Comparison of ENCODE assay signal across 8 cellular contexts in the genomic region with DNA sequence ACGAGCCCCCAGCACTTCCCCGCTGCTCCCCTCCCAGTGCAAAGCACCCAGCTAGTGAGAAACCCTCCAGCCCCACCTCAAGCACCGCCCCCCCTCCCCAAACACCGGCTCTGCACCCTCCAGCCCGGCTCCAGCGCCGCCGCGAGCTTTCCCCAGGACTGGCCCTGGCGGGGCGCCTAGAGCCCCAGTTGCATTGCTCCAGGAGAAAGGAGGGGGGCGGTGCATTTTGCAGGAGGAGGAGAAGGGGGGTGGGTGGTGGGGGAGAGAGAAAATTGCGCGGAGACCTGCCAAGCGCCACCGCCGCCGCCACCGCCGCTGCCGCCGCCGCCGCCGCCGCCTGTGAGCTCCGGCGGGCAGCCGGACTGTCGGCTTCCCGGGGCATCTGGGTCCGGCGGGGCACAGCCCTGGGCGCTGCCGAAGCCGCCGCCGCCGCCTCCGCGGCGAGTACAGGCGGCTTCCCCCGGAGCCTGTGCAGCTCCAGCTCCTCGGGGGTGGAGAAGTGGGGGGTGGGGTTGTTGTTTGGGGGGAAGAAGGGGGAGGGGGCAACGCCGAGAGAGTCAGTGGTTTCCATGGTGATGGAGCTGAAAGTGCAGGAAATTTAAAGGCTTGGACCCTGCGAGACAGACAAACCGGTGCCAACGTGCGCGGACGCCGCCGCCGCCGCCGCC. TPM values are rescaled to one million over a fixed set of nuclear protein-coding genes. Genes with fewer than 3 reads are reported as not detected.
DNase-seq lines count a peak whose midpoint lies in the region; ATAC-seq, FAIRE-seq and TF ChIP-seq lines count a peak whose summit lies in the region.

A gene (plus strand): TSS at position 627 of the 668 bp plus-strand sequence. CDS start 525 bp downstream, outside the sequence.

- WGBS in pancreas, 2 donors = 1% methylated on average over 47 to 57 of the region's 58 CpGs

- no peak within 1 kb of the TSS for H3K27ac Mint-ChIP-seq in activated naive CD8-positive, alpha-beta T cell treated with anti-CD3 and anti-CD28 coated beads, Interleukin-2, amount 10 ng/mL, durations not matched to agents 7 days and 5 days

- POLR2A ChIA-PET in HEK293T (lab: Yijun Ruan, JAX) = interaction anchor here (0.6 to 1.6 kb wide), 6 partner anchors 15 to 242 kb away, joined by 3 to 5 read pairs (median 4); no protein-coding TSS in a partner anchor
- POLR2A ChIA-PET in activated naive CD8-positive, alpha-beta T cell treated with anti-CD3 and anti-CD28 coated beads, Interleukin-2, amount 10 ng/mL, durations not matched to agents 7 days and 5 days (lab: Charles Lee) = interaction anchor here (1.2 to 1.3 kb wide), 2 partner anchors 85 to 123 kb away, joined by 3 to 4 read pairs; no protein-coding TSS in a partner anchor

- peak within 1 kb of the TSS; percentile 70 for H3K4me3 Mint-ChIP-seq in activated naive CD8-positive, alpha-beta T cell treated with anti-CD3 and anti-CD28 coated beads, Interleukin-2, amount 10 ng/mL, durations not matched to agents 7 days and 5 days

- H3K4me1 ChIP-seq in Peyer's patch = peaks cover 0 to 51% (median 28%) of the 10 kb centered on the region in 4 donors
- H3K4me1 ChIP-seq in cardiac muscle cell (ENCODE audit: low read depth) = peaks cover 18% of the 10 kb centered on the region
- H3K4me1 ChIP-seq in pancreas = peaks cover 8 to 25% (median 13%) of the 10 kb centered on the region in 3 donors

- H3K9me3 ChIP-seq in Peyer's patch (no peaks in the 10 kb centered on the region), cardiac muscle cell (ENCODE audit: low read depth) (no peaks in the 10 kb centered on the region), pancreas (no peaks in the 10 kb centered on the region)

- CTCF ChIA-PET in HEK293T (lab: Yijun Ruan, JAX) = interaction anchor here (0.7 to 2.0 kb wide), 7 partner anchors 11 to 873 kb away, joined by 3 to 8 read pairs (median 4); no protein-coding TSS in a partner anchor

- H3K36me3 ChIP-seq in Peyer's patch (no peaks in the 10 kb centered on the region), cardiac muscle cell (no peaks in the 10 kb centered on the region), pancreas (no peaks in the 10 kb centered on the region)

- no peaks in the 10 kb centered on the region for H3K36me3 Mint-ChIP-seq in activated naive CD8-positive, alpha-beta T cell treated with anti-CD3 and anti-CD28 coated beads, Interleukin-2, amount 10 ng/mL, durations not matched to agents 7 days and 5 days

- H3K4me3 ChIP-seq in AG09309 (ENCODE audit: control insufficient read depth, low read depth, low read length) (peak within 1 kb of the TSS; percentile 48), Peyer's patch (peak within 1 kb of the TSS; percentile 29 to 59 (median 50)), cardiac muscle cell (peak within 1 kb of the TSS; percentile 67), pancreas (peak within 1 kb of the TSS; percentile 34 to 65 (median 48))

- peaks cover 0 to 24% of the 10 kb centered on the region in 2 donors for H3K27me3 ChIP-seq in Peyer's patch
- no peaks in the 10 kb centered on the region for H3K27me3 ChIP-seq in cardiac muscle cell
- H3K27me3 ChIP-seq in pancreas = peaks cover 0 to 11% (median 0%) of the 10 kb centered on the region in 4 donors

- peaks cover 49% of the 10 kb centered on the region for H3K27me3 Mint-ChIP-seq in activated naive CD8-positive, alpha-beta T cell treated with anti-CD3 and anti-CD28 coated beads, Interleukin-2, amount 10 ng/mL, durations not matched to agents 7 days and 5 days

- no peak for DNase-seq in AG09309 (ENCODE audit: low read depth)
- DNase-seq in HEK293T (ENCODE audit: extremely low spot score) = peak; percentile 45
- no peak for DNase-seq in Peyer's patch
- peak; percentile 66 for DNase-seq in activated naive CD8-positive, alpha-beta T cell treated with anti-CD3 and anti-CD28 coated beads, Interleukin-2, amount 10 ng/mL, durations not matched to agents 7 days and 5 days
- DNase-seq in cardiac muscle cell (ENCODE audit: low read depth in 1 of 2, low spot score in 1 of 2) = peak; percentile 12 to 81
- DNase-seq in pancreas = peak; percentile 11 to 73 (median 42)
- no peak for DNase-seq in GM19238 (ENCODE audit: insufficient read length, low spot score)
- no peak for DNase-seq in COLO829 (ENCODE audit: low spot score)

- no peak for FAIRE-seq in pancreas (lab: Jason Lieb, UNC)

- TF ChIP-seq CTCF in AG09309 (IDR thresholded peaks at IDR 0.05; ENCODE audit: control insufficient read depth, insufficient read depth, low read depth, low read length, missing control alignments) (no peak), Peyer's patch (IDR thresholded peaks at IDR 0.05) (no peak), cardiac muscle cell (IDR thresholded peaks at IDR 0.05; ENCODE audit: low read depth, low read length) (no peak), pancreas (IDR thresholded peaks at IDR 0.05) (no peak)

- peak; percentile 28 for ATAC-seq in activated naive CD8-positive, alpha-beta T cell treated with anti-CD3 and anti-CD28 coated beads, Interleukin-2, amount 10 ng/mL, durations not matched to agents 7 days and 5 days (ENCODE audit: low read depth)
- peak; percentile 62 to 77 (median 71) for ATAC-seq in pancreas

- H3K4me1 Mint-ChIP-seq in activated naive CD8-positive, alpha-beta T cell treated with anti-CD3 and anti-CD28 coated beads, Interleukin-2, amount 10 ng/mL, durations not matched to agents 7 days and 5 days = peaks cover 19% of the 10 kb centered on the region

- intact Hi-C loops in pancreas (cut with DNase I) = loop anchor here in 2 of 3 donors (5.0 kb wide), 2 partner anchors 124 to 184 kb away; no protein-coding TSS in a partner anchor

- H3K27ac ChIP-seq in Peyer's patch (peak within 1 kb of the TSS in 2 of 4 donors; percentile 33 to 61), cardiac muscle cell (peak within 1 kb of the TSS; percentile 84), pancreas (no peak within 1 kb of the TSS)

- no peaks in the 10 kb centered on the region for H3K9me3 Mint-ChIP-seq in activated naive CD8-positive, alpha-beta T cell treated with anti-CD3 and anti-CD28 coated beads, Interleukin-2, amount 10 ng/mL, durations not matched to agents 7 days and 5 days

- no peak for TF ChIP-seq POLR2A in Peyer's patch (IDR thresholded peaks at IDR 0.05)

TF ChIP-seq in HEK293T, 16 proteins besides CTCF, POLR2A, EP300 and RAD21:
- TF ChIP-seq ZNF384 (IDR thresholded peaks at IDR 0.05) = no peak
- no peak for TF ChIP-seq SP1 (IDR thresholded peaks at IDR 0.05)
- TF ChIP-seq ELF4 (IDR thresholded peaks at IDR 0.05) = no peak
- TF ChIP-seq BHLHE40 (IDR thresholded peaks at IDR 0.05; ENCODE audit: borderline replicate concordance) = no peak
- no peak for TF ChIP-seq LEF1 (IDR thresholded peaks at IDR 0.05; ENCODE audit: borderline replicate concordance)
- no peak for TF ChIP-seq FOXM1 (IDR thresholded peaks at IDR 0.05; ENCODE audit: borderline replicate concordance)
- no peak for TF ChIP-seq SUZ12 (IDR thresholded peaks at IDR 0.05)
- TF ChIP-seq FOXK2 (IDR thresholded peaks at IDR 0.05) = no peak
- TF ChIP-seq CTBP1 (IDR thresholded peaks at IDR 0.05; ENCODE audit: borderline replicate concordance) = no peak
- TF ChIP-seq HDGF (IDR thresholded peaks at IDR 0.05; ENCODE audit: borderline replicate concordance) = no peak
- no peak for TF ChIP-seq FOXA1 (IDR thresholded peaks at IDR 0.05)
- TF ChIP-seq, protein P1, sequence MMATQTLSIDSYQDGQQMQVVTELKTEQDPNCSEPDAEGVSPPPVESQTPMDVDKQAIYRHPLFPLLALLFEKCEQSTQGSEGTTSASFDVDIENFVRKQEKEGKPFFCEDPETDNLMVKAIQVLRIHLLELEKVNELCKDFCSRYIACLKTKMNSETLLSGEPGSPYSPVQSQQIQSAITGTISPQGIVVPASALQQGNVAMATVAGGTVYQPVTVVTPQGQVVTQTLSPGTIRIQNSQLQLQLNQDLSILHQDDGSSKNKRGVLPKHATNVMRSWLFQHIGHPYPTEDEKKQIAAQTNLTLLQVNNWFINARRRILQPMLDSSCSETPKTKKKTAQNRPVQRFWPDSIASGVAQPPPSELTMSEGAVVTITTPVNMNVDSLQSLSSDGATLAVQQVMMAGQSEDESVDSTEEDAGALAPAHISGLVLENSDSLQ (IDR thresholded peaks at IDR 0.05) = no peak
- TF ChIP-seq L3MBTL2 (conservative IDR thresholded peaks at IDR 0.05) = no peak
- no peak for TF ChIP-seq TARDBP (IDR thresholded peaks at IDR 0.05)
- no peak for TF ChIP-seq ARNT (IDR thresholded peaks at IDR 0.05)
- TF ChIP-seq NFRKB (IDR thresholded peaks at IDR 0.05) = no peak

RNA-seq across cellular contexts. Expression of the gene that starts here (rescaled TPM):
- total RNA-seq in Peyer's patch (under 1 TPM in 1 of 4 donors, not detected in 3; 0.40 TPM), cardiac muscle cell (45.5 and 66.4 TPM in 2 replicates), pancreas (under 1 TPM in 3 of 6 donors, not detected in 3; 0.13 to 0.19 (median 0.17) TPM)
- total RNA-seq in activated naive CD8-positive, alpha-beta T cell treated with anti-CD3 and anti-CD28 coated beads, Interleukin-2, amount 10 ng/mL, durations not matched to agents 7 days and 5 days = 1 to 10 TPM; 2.8 TPM
- polyA plus RNA-seq in cardiac muscle cell (18.9 and 32.7 TPM in 2 replicates), pancreas (under 1 TPM; 0.09 to 0.11 TPM)

Comparison
In these comparisons a context has a peak if more than half of its experiments do, and no peak if none do; other contexts are left out.
1. RNA of the gene that starts here (total RNA-seq): 45.5 to 66.4 TPM in cardiac muscle cell; 2.8 TPM in activated naive CD8-positive, alpha-beta T cell treated with anti-CD3 and anti-CD28 coated beads, Interleukin-2, amount 10 ng/mL, durations not matched to agents 7 days and 5 days, 0.13 to 0.19 TPM in pancreas and 0.40 TPM in Peyer's patch; every median in the first group is over 10 times any median in the second.
2. RNA of the gene that starts here (polyA plus RNA-seq): 18.9 to 32.7 TPM in cardiac muscle cell; 0.09 to 0.11 TPM in pancreas; every median in the first group is over 10 times any median in the second.
3. Peak in DNase-seq, ATAC-seq and H3K4me3 ChIP-seq in pancreas; RNA of the gene not detected or under 1 TPM.
4. DNase-seq: peak in HEK293T (single experiment), activated naive CD8-positive, alpha-beta T cell treated with anti-CD3 and anti-CD28 coated beads, Interleukin-2, amount 10 ng/mL, durations not matched to agents 7 days and 5 days (single experiment) and cardiac muscle cell (2 of 2); none in AG09309 (single experiment), Peyer's patch (0 of 3), GM19238 (single experiment) and COLO829 (single experiment).
5. Peak in every context shown above with its lines, with median percentiles within 50 percentile points of each other: H3K4me3 ChIP-seq.